ENCODE assay signal across 8 cellular contexts in genomic region chr21:41169258-41169576, GRCh38. TPM values are rescaled to one million over a fixed set of nuclear protein-coding genes. Genes with fewer than 3 reads are reported as not detected.
DNase-seq lines count a peak whose midpoint lies in the region; TF ChIP-seq lines count a peak whose summit lies in the region.

No MANE protein-coding gene starts in this region.

- CTCF ChIA-PET in BJ (lab: Yijun Ruan, JAX): interaction anchor here (0.8 to 2.3 kb wide), 4 partner anchors 15 to 35 kb away, joined by 3 to 9 read pairs (median 4); no protein-coding TSS in a partner anchor

- no peak for TF ChIP-seq POLR2A in Peyer's patch (IDR thresholded peaks at IDR 0.05)
- TF ChIP-seq POLR2A in esophagus muscularis mucosa (IDR thresholded peaks at IDR 0.05; ENCODE audit: low read depth): no peak

- H3K79me2 ChIP-seq in osteoblast (ENCODE audit: insufficient read depth, low read length): peaks cover 37% of the 10 kb centered on the region

- POLR2A ChIA-PET in BJ (lab: Charles Lee): no interaction called here

- DNase-seq in BJ (ENCODE audit: low read depth) (no peak), Peyer's patch (no peak), esophagus muscularis mucosa (ENCODE audit: extremely low spot score) (no peak), osteoblast (ENCODE audit: insufficient read length, low spot score, missing footprints) (no peak), NCI-H69 (lab: John Stamatoyannopoulos, UW) (no peak), NCI-H748 (lab: John Stamatoyannopoulos, UW; ENCODE audit: unreplicated experiment) (no peak)
- DNase-seq in effector CD8-positive, alpha-beta T cell (lab: John Stamatoyannopoulos, UW): no peak
- DNase-seq in stimulated activated naive CD4-positive, alpha-beta T cell treated with Interleukin-2 at 50 U/mL for 16 hours (lab: John Stamatoyannopoulos, UW): no peak

- H2AFZ ChIP-seq in osteoblast (ENCODE audit: low read length): peak overlapping the region; percentile 53

- H3K4me2 ChIP-seq in osteoblast (ENCODE audit: insufficient read depth, low read length): peak overlapping the region; percentile 76

- no peaks in the 10 kb centered on the region for H3K27me3 ChIP-seq in BJ (ENCODE audit: control insufficient read depth, insufficient read depth, low read length)
- no peaks in the 10 kb centered on the region for H3K27me3 ChIP-seq in Peyer's patch
- H3K27me3 ChIP-seq in esophagus muscularis mucosa: no peaks in the 10 kb centered on the region
- H3K27me3 ChIP-seq in osteoblast (ENCODE audit: insufficient read depth, low read length): no peaks in the 10 kb centered on the region

- H3K36me3 ChIP-seq in BJ (ENCODE audit: control insufficient read depth, insufficient read depth, low read length) (no peaks in the 10 kb centered on the region), Peyer's patch (no peaks in the 10 kb centered on the region), esophagus muscularis mucosa (no peaks in the 10 kb centered on the region), osteoblast (ENCODE audit: insufficient read depth, low read length) (peaks cover 3% of the 10 kb centered on the region)

- H3K27ac ChIP-seq in Peyer's patch (peak overlapping the region; percentile 76 to 94 (median 87)), esophagus muscularis mucosa (replicated peaks in 1 of 4) (peak overlapping the region; percentile 94 to 97 (median 96)), osteoblast (ENCODE audit: low read depth, low read length) (no peak overlapping the region)

- H3K9me3 ChIP-seq in Peyer's patch (no peaks in the 10 kb centered on the region), esophagus muscularis mucosa (no peaks in the 10 kb centered on the region), osteoblast (ENCODE audit: low read depth, low read length) (no peaks in the 10 kb centered on the region)

- H4K20me1 ChIP-seq in osteoblast (ENCODE audit: insufficient read depth, low read length): peaks cover 28% of the 10 kb centered on the region

- no peak for TF ChIP-seq CTCF in BJ (IDR thresholded peaks at IDR 0.05; ENCODE audit: insufficient read depth, low read depth, low read length)
- TF ChIP-seq CTCF in Peyer's patch (IDR thresholded peaks at IDR 0.05): no peak
- no peak for TF ChIP-seq CTCF in esophagus muscularis mucosa (IDR thresholded peaks at IDR 0.05)
- TF ChIP-seq CTCF in osteoblast (IDR thresholded peaks at IDR 0.05; ENCODE audit: extremely low read depth, low read depth, low read length): no peak

- WGBS in esophagus muscularis mucosa: 0% methylated on average over 3 of the region's 3 CpGs

- TF ChIP-seq EP300 in esophagus muscularis mucosa (IDR thresholded peaks at IDR 0.05): no peak

- peaks cover 0 to 4% (median 0%) of the 10 kb centered on the region in 4 donors for H3K4me1 ChIP-seq in Peyer's patch
- H3K4me1 ChIP-seq in esophagus muscularis mucosa: peaks cover 22 to 56% (median 52%) of the 10 kb centered on the region in 4 donors
- peaks cover 18% of the 10 kb centered on the region for H3K4me1 ChIP-seq in osteoblast (ENCODE audit: insufficient read depth, low read length)

- intact Hi-C loops in esophagus muscularis mucosa (cut with DNase I): no loop called here

- H3K4me3 ChIP-seq in BJ (ENCODE audit: low read depth, low read length) (peak overlapping the region; percentile 69), Peyer's patch (peak overlapping the region; percentile 62 to 97 (median 78)), esophagus muscularis mucosa (peak overlapping the region; percentile 90 to 98 (median 93)), osteoblast (ENCODE audit: insufficient read depth, low read length) (peak overlapping the region; percentile 80)

RNA-seq across cellular contexts. Expression of gene BACE2, which starts 1.3 kb away (rescaled TPM):
- polyA plus RNA-seq in BJ (2011; rRNA removed): 35.8 and 38.5 TPM in 2 replicates
- polyA minus RNA-seq in BJ (2011; rRNA and poly(A)+ RNA removed): 11.5 and 17.4 TPM in 2 replicates
- total RNA-seq in Peyer's patch (10 to 100 TPM; 30.5 to 43.3 (median 36.6) TPM), esophagus muscularis mucosa (10 to 100 TPM; 44.9 to 61.6 (median 58.2) TPM), osteoblast (85.2 and 85.8 TPM in 2 replicates)
